In genomic region chr3:133042778-133043177, GRCh38 we compare ENCODE assay signal across 14 cellular contexts. TPM values are rescaled to one million over a fixed set of nuclear protein-coding genes. Genes with fewer than 3 reads are reported as not detected.
"Had no signal": no experiment of that assay in that cellular context is flagged by ENCODE, and none has a peak within 500 bp of the region (broad histone marks: within the 10 kb centered on the region; RNA-seq: fewer than 3 reads in every experiment).

No MANE protein-coding gene starts in this region.

- DNase-seq: activated CD4-positive, alpha-beta T cell treated with anti-CD3 and anti-CD28 coated beads for 4 hours; activated naive CD4-positive, alpha-beta T cell treated with Interleukin-2 at 50 U/mL for 16 hours; dorsolateral prefrontal cortex; foreskin keratinocyte; head of caudate nucleus; left ventricle myocardium superior; mesendoderm; sigmoid colon; stimulated activated CD4-positive, alpha-beta T cell treated with anti-CD3 and anti-CD28 coated beads, Interleukin-12 subunit alpha, Interleukin-12 subunit beta, amount 100 ng/mL, for 4 hours; stimulated activated naive CD4-positive, alpha-beta T cell; upper lobe of left lung had no signal

- H3K27me3 ChIP-seq: dorsolateral prefrontal cortex, upper lobe of left lung had no signal

- H3K4me1 ChIP-seq: breast epithelium, foreskin keratinocyte had no signal

- H3K9me3 ChIP-seq: breast epithelium, sigmoid colon, suprapubic skin, upper lobe of left lung had no signal

- ATAC-seq: foreskin keratinocyte, left ventricle myocardium superior had no signal

- H3K4me3 ChIP-seq: breast epithelium, sigmoid colon, suprapubic skin, upper lobe of left lung had no signal

- H3K36me3 ChIP-seq: breast epithelium, sigmoid colon, suprapubic skin had no signal

- H3K27ac ChIP-seq: breast epithelium, dorsolateral prefrontal cortex, foreskin keratinocyte, sigmoid colon, suprapubic skin, upper lobe of left lung had no signal

RNA-seq across cellular contexts. Expression of gene TMEM108, which starts 4.6 kb away (rescaled TPM):
- total RNA-seq: foreskin keratinocyte had no signal
- polyA plus RNA-seq: keratinocyte had no signal
